In genomic region chr12:43812042-43812441, GRCh38 we compare ENCODE assay signal across 25 cellular contexts. TPM values are rescaled to one million over a fixed set of nuclear protein-coding genes. Genes with fewer than 3 reads are reported as not detected.
DNase-seq lines count a peak whose midpoint lies in the region; ATAC-seq, FAIRE-seq and TF ChIP-seq lines count a peak whose summit lies in the region.
"Had no signal": no experiment of that assay in that cellular context is flagged by ENCODE, and none has a peak within 500 bp of the region (broad histone marks: within the 10 kb centered on the region; RNA-seq: fewer than 3 reads in every experiment).

No MANE protein-coding gene starts in this region.

- TF ChIP-seq POLR2A in HepG2 (IDR thresholded peaks at IDR 0.05; ENCODE audit: insufficient read depth in 1 of 2, low read depth in 2 of 2, low read length in 2 of 2): no peak
- no peak for TF ChIP-seq POLR2A in right lobe of liver (IDR thresholded peaks at IDR 0.05)
- TF ChIP-seq POLR2A in H1 (IDR thresholded peaks at IDR 0.05; ENCODE audit: control extremely low read depth in 1 of 2, low read depth in 2 of 2, low read length in 2 of 2): no peak
- TF ChIP-seq POLR2A in vagina (IDR thresholded peaks at IDR 0.05): no peak
- no peak for TF ChIP-seq POLR2A in uterus (IDR thresholded peaks at IDR 0.05)

- H2BK120ac ChIP-seq in H1 (replicated peaks; ENCODE audit: low read depth, low read length): no peak overlapping the region

- H3K4me2 ChIP-seq in HepG2 (ENCODE audit: low read depth, low read length) (no peak overlapping the region), H1 (ENCODE audit: insufficient read depth in 1 of 2, low read depth in 2 of 2, low read length in 2 of 2) (no peak overlapping the region), hepatocyte (no peak overlapping the region)
- H3K4me2 ChIP-seq: SK-N-SH had no signal

- no peaks in the 10 kb centered on the region for H3K9me2 ChIP-seq in hepatocyte (replicated peaks; ENCODE audit: insufficient read depth)
- H3K9me2 ChIP-seq: SK-N-SH had no signal

- no peak overlapping the region for H3K4ac ChIP-seq in H1 (replicated peaks; ENCODE audit: insufficient read length, low read depth, low read length)

- intact Hi-C loops in HepG2 (cut with micrococcal nuclease; ENCODE audit: unreplicated experiment): no loop called here
- intact Hi-C loops in right lobe of liver (cut with DNase I): no loop called here
- intact Hi-C loops in vagina (cut with DNase I): no loop called here
- intact Hi-C loops in uterus (cut with DNase I; ENCODE audit: low total_unique reads): no loop called here

- TF ChIP-seq EP300 in HepG2 (IDR thresholded peaks at IDR 0.05; ENCODE audit: low read depth in 2 of 2, low read length in 2 of 2) (no peak), HepG2 (CRISPR knock-in tag; IDR thresholded peaks at IDR 0.05; ENCODE audit: borderline replicate concordance) (no peak), H1 (IDR thresholded peaks at IDR 0.05; ENCODE audit: borderline replicate concordance in 1 of 2, low read depth in 2 of 2, low read length in 2 of 2) (no peak)

- H3K79me2 ChIP-seq in HepG2 (ENCODE audit: insufficient read depth, low read length): no peaks in the 10 kb centered on the region
- H3K79me2 ChIP-seq in H1 (ENCODE audit: control insufficient read depth in 1 of 2, insufficient read depth in 2 of 2, low read length in 2 of 2): no peaks in the 10 kb centered on the region
- no peaks in the 10 kb centered on the region for H3K79me2 ChIP-seq in hepatocyte

- no peak overlapping the region for H3K23ac ChIP-seq in H1 (ENCODE audit: insufficient read length)

- in situ Hi-C loops in HepG2 (cut with HindIII; ENCODE audit: extremely low pct_ligation_motif_present, low pct_unique_long_range_greater_than_20kb): no loop called here

- no peak overlapping the region for H4K5ac ChIP-seq in H1 (ENCODE audit: insufficient read length, low read depth, low read length)

- H3K36me3 ChIP-seq in HepG2 (replicated peaks in 1 of 2; ENCODE audit: control insufficient read depth in 1 of 2, insufficient read depth in 2 of 2, low read length in 2 of 2): no peaks in the 10 kb centered on the region
- H3K36me3 ChIP-seq in right lobe of liver: no peaks in the 10 kb centered on the region
- no peaks in the 10 kb centered on the region for H3K36me3 ChIP-seq in H1 (ENCODE audit: control insufficient read depth in 2 of 4, insufficient read depth in 4 of 4, low read length in 3 of 4)
- no peaks in the 10 kb centered on the region for H3K36me3 ChIP-seq in hepatocyte (replicated peaks; ENCODE audit: insufficient read depth, low read depth)
- H3K36me3 ChIP-seq in vagina: no peaks in the 10 kb centered on the region
- H3K36me3 ChIP-seq in uterus: no peaks in the 10 kb centered on the region

- H3K27me3 ChIP-seq in HepG2 (ENCODE audit: control insufficient read depth in 1 of 2, insufficient read depth in 2 of 2, low read length in 2 of 2): no peaks in the 10 kb centered on the region
- H3K27me3 ChIP-seq in right lobe of liver: no peaks in the 10 kb centered on the region
- H3K27me3 ChIP-seq in H1 (replicated peaks in 1 of 4; ENCODE audit: control insufficient read depth in 3 of 4, extremely low read depth in 1 of 4, insufficient read depth in 3 of 4, low read length in 3 of 4): no peaks in the 10 kb centered on the region
- H3K27me3 ChIP-seq in hepatocyte: peaks cover 4% of the 10 kb centered on the region
- H3K27me3 ChIP-seq in vagina: no peaks in the 10 kb centered on the region
- no peaks in the 10 kb centered on the region for H3K27me3 ChIP-seq in uterus

- H4K20me1 ChIP-seq in HepG2 (ENCODE audit: insufficient read depth, low read length) (no peaks in the 10 kb centered on the region), H1 (replicated peaks in 1 of 2; ENCODE audit: control insufficient read depth in 1 of 2, insufficient read depth in 2 of 2, low read length in 2 of 2) (no peaks in the 10 kb centered on the region), hepatocyte (ENCODE audit: insufficient read depth, poor library complexity, severe bottlenecking) (no peaks in the 10 kb centered on the region)

- TF ChIP-seq RAD21 in HepG2 (CRISPR knock-in tag; IDR thresholded peaks at IDR 0.05) (no peak), H1 (IDR thresholded peaks at IDR 0.05 in 1 of 2, conservative IDR thresholded peaks at IDR 0.05 in 1 of 2; ENCODE audit: low read depth in 2 of 2, low read length in 2 of 2) (no peak)

- H3K4me3 ChIP-seq in HepG2 (replicated peaks in 1 of 3; ENCODE audit: insufficient read depth in 1 of 3, low read depth in 2 of 3, low read length in 3 of 3): no peak overlapping the region
- H3K4me3 ChIP-seq in right lobe of liver: no peak overlapping the region
- H3K4me3 ChIP-seq in H1 (ENCODE audit: extremely low read depth in 1 of 4, insufficient read depth in 2 of 4, low read depth in 3 of 4, low read length in 4 of 4): no peak overlapping the region
- no peak overlapping the region for H3K4me3 ChIP-seq in hepatocyte
- no peak overlapping the region for H3K4me3 ChIP-seq in vagina
- no peak overlapping the region for H3K4me3 ChIP-seq in uterus

- no peak overlapping the region for H4K8ac ChIP-seq in H1 (ENCODE audit: extremely low read depth, insufficient read depth, low read length)

- no peak overlapping the region for H3K9ac ChIP-seq in HepG2 (ENCODE audit: insufficient read depth, low read depth, low read length)
- H3K9ac ChIP-seq in H1 (replicated peaks in 1 of 4; ENCODE audit: extremely low read depth in 1 of 4, low read depth in 3 of 4, low read length in 3 of 4): no peak overlapping the region
- H3K9ac ChIP-seq: SK-N-SH had no signal

- H4K91ac ChIP-seq in H1 (replicated peaks; ENCODE audit: insufficient read length, low read length): no peak overlapping the region

- H2AFZ ChIP-seq in HepG2 (ENCODE audit: low read length) (no peak overlapping the region), H1 (ENCODE audit: low read length) (0 out of 2 replicates have a peak overlapping the region, but pooled peaks have one; percentile 1), hepatocyte (no peak overlapping the region)

- 78% methylated on average over 2 of the region's 2 CpGs for WGBS in HepG2 (ENCODE audit: low lambda C conversion rate)
- WGBS in right lobe of liver (ENCODE audit: insufficient coverage, low coverage, low lambda C conversion rate, missing lambda C conversion rate): 76% methylated on average over 2 of the region's 2 CpGs
- 87% methylated on average over 2 of the region's 2 CpGs; no CpG with 5 or more reads in 1 of the 2 experiments for WGBS in H1 (ENCODE audit: extremely low coverage in 1 of 2, insufficient coverage in 1 of 2, insufficient read length in 1 of 2, insufficient replicate concordance in 2 of 2, low coverage in 1 of 2, low lambda C conversion rate in 2 of 2, missing lambda C conversion rate in 1 of 2), 2 experiments
- WGBS in hepatocyte (ENCODE audit: low lambda C conversion rate, missing lambda C conversion rate): 88% methylated on average over 2 of the region's 2 CpGs

- H2BK5ac ChIP-seq in H1 (ENCODE audit: low read depth, low read length): no peak overlapping the region

- no peak overlapping the region for H3K56ac ChIP-seq in H1 (replicated peaks; ENCODE audit: insufficient read length, low read depth, low read length)

- H3K4me1 ChIP-seq in HepG2 (ENCODE audit: insufficient read depth, low read length) (peaks cover 5% of the 10 kb centered on the region; the same call in 1 of the 2 replicates), right lobe of liver (peaks cover 0 to 2% (median 0%) of the 10 kb centered on the region in 4 donors), H1 (replicated peaks in 1 of 4; ENCODE audit: control insufficient read depth in 3 of 4, insufficient read depth in 4 of 4, low read length in 3 of 4) (peaks cover 0 to 5% (median 1%) of the 10 kb centered on the region in 4 experiments; a peak in 1 of 7 replicates), hepatocyte (ENCODE audit: insufficient read depth) (no peaks in the 10 kb centered on the region), vagina (no peaks in the 10 kb centered on the region), uterus (no peaks in the 10 kb centered on the region)

- no peak overlapping the region for H2BK20ac ChIP-seq in H1 (ENCODE audit: low read length)

- H3K18ac ChIP-seq in H1 (ENCODE audit: extremely low read depth, low read length): no peak overlapping the region

- CTCF ChIA-PET in HepG2 (lab: Yijun Ruan, JAX; ENCODE audit: low intra/inter-chr PET ratio, low total read pairs) (no interaction called here), H1 (lab: Charles Lee; ENCODE audit: partially characterized antibody) (no interaction called here)

- TF ChIP-seq CTCF in HepG2 (CRISPR knock-in tag; IDR thresholded peaks at IDR 0.05) (no peak), right lobe of liver (IDR thresholded peaks at IDR 0.05) (no peak), H1 (IDR thresholded peaks at IDR 0.05; ENCODE audit: control extremely low read depth in 1 of 3, insufficient read depth in 1 of 3, low read depth in 1 of 3, low read length in 3 of 3) (no peak), hepatocyte (IDR thresholded peaks at IDR 0.05; ENCODE audit: poor library complexity) (no peak), vagina (IDR thresholded peaks at IDR 0.05) (no peak), uterus (IDR thresholded peaks at IDR 0.05) (no peak)

- DNase-seq in HepG2 (ENCODE audit: low spot score) (no peak), right lobe of liver (no peak), H1 (ENCODE audit: low read depth in 1 of 2, low spot score in 2 of 2) (no peak), hepatocyte (ENCODE audit: low spot score) (no peak), vagina (ENCODE audit: extremely low spot score in 2 of 2) (no peak), uterus (no peak)
- DNase-seq: AML-193; DMS53; GF-D8; GOT3; KG1; NCI-H1092 treated with DMSO at 0.1 percent for 48 hours; NCI-H1436 treated with DMSO at 0.1 percent for 48 hours; NCI-H226; NCI-H510A treated with DMSO at 0.1 percent for 48 hours; NCI-H774; NK-92 treated with Interleukin-12 subunit alpha and Interleukin-12 subunit beta, amount 100 ng/mL, for 24 hours; SIG-M5; SK-N-SH had no signal

- no peak overlapping the region for H2BK12ac ChIP-seq in H1 (ENCODE audit: low read depth, low read length)

- no peak overlapping the region for H2BK15ac ChIP-seq in H1 (ENCODE audit: low read length)

- ATAC-seq in HepG2: no peak
- ATAC-seq in right lobe of liver: no peak
- ATAC-seq in GM19035 (IDR thresholded peaks at IDR 0.05; ENCODE audit: unreplicated experiment): no peak
- no peak for ATAC-seq in GM18873 (IDR thresholded peaks at IDR 0.05; ENCODE audit: low FRiP score, unreplicated experiment)
- ATAC-seq: HCT116 had no signal

- H3K14ac ChIP-seq in H1 (ENCODE audit: insufficient read length): no peak overlapping the region

- POLR2A ChIA-PET in HepG2 (lab: Yijun Ruan, JAX) (no interaction called here), H1 (lab: Charles Lee; ENCODE audit: partially characterized antibody) (no interaction called here)

- H3K27ac ChIP-seq in HepG2 (ENCODE audit: extremely low read length, insufficient read depth, low read length) (no peak overlapping the region), right lobe of liver (no peak overlapping the region), H1 (ENCODE audit: low read depth, low read length) (no peak overlapping the region), hepatocyte (peak overlapping the region; percentile 60), vagina (peak overlapping the region; percentile 8), uterus (no peak overlapping the region)
- H3K27ac ChIP-seq: C4-2B, HL-60, RWPE1 had no signal

- no peak overlapping the region for H2AK5ac ChIP-seq in H1 (ENCODE audit: low read depth, low read length)

- H3K79me1 ChIP-seq in H1 (ENCODE audit: low read depth, low read length): no peaks in the 10 kb centered on the region

- H3K23me2 ChIP-seq in H1 (ENCODE audit: low read depth, low read length): peaks cover 3% of the 10 kb centered on the region; the same call in 1 of the 2 replicates

- H3K9me3 ChIP-seq in HepG2 (ENCODE audit: low read length) (no peaks in the 10 kb centered on the region), right lobe of liver (no peaks in the 10 kb centered on the region), H1 (ENCODE audit: insufficient read depth in 2 of 2, low read depth in 1 of 2, low read length in 1 of 2) (no peaks in the 10 kb centered on the region), hepatocyte (ENCODE audit: low read depth) (no peaks in the 10 kb centered on the region), vagina (no peaks in the 10 kb centered on the region), uterus (no peaks in the 10 kb centered on the region)
- H3K9me3 ChIP-seq: SK-N-SH had no signal

- FAIRE-seq in HepG2 (lab: Jason Lieb, UNC) (no peak), H1 (lab: Jason Lieb, UNC) (no peak)

- no TSS peak for BruUV-seq in HepG2 (replicated peaks; lab: Mats Ljungman, UMichigan)

RNA-seq across cellular contexts. Expression of gene TWF1, which starts 5.9 kb away (rescaled TPM):
- total RNA-seq in HepG2 (2016; rRNA removed; fragmentation: Illumina TruSeq; extraction: Trizol) (85.5 and 148 TPM in 2 replicates), right lobe of liver (10 to 100 TPM; 28.6 to 52.9 (median 43.5) TPM), hepatocyte (144 and 162 TPM in 2 replicates), vagina (71.0 TPM), uterus (100 to 1,000 TPM in 1 of 4 donors, 10 to 100 TPM in 3; 21.8 to 113 (median 71.4) TPM)
- total RNA-seq in HepG2 (2016; cell fraction: cytosol; rRNA removed; fragmentation: Illumina TruSeq; extraction: Trizol; ENCODE audit: low read depth): 12.4 and 17.1 TPM in 2 replicates
- total RNA-seq in HepG2 (2016; cell fraction: insoluble cytoplasmic fraction; rRNA removed; fragmentation: Illumina TruSeq; extraction: Trizol): 90.5 and 142 TPM in 2 replicates
- 63.7 and 70.0 TPM in 2 replicates for total RNA-seq in HepG2 (2016; cell fraction: membrane; rRNA removed; fragmentation: Illumina TruSeq; extraction: Trizol)
- 44.9 and 45.5 TPM in 2 replicates for total RNA-seq in HepG2 (2016; cell fraction: nucleus; rRNA removed; fragmentation: Illumina TruSeq; extraction: Trizol)
- polyA plus RNA-seq in HepG2 (2011; rRNA removed) (22.3 and 32.3 TPM in 2 replicates), H1 (2011; rRNA removed) (5.3 and 7.6 TPM in 2 replicates), hepatocyte (55.3 and 66.0 TPM in 2 replicates)
- polyA plus RNA-seq in HepG2 (2011; cell fraction: cytosol; rRNA removed): 12.5 and 19.3 TPM in 2 replicates
- polyA plus RNA-seq in HepG2 (2011; cell fraction: nucleus; rRNA removed): 11.0 and 12.8 TPM in 2 replicates
- polyA plus RNA-seq in HepG2 (2012): 35.5 and 36.4 TPM in 2 replicates
- 13.7 and 14.1 TPM in 2 replicates for polyA plus RNA-seq in HepG2 (2016; cell fraction: cytosol; fragmentation: Illumina TruSeq; extraction: Trizol; ENCODE audit: low read depth)
- polyA plus RNA-seq in HepG2 (2016; cell fraction: insoluble cytoplasmic fraction; fragmentation: Illumina TruSeq; extraction: Trizol; ENCODE audit: low read depth): 99.5 and 109 TPM in 2 replicates
- polyA plus RNA-seq in HepG2 (2016; cell fraction: membrane; fragmentation: Illumina TruSeq; extraction: Trizol; ENCODE audit: low read depth): 41.8 and 46.1 TPM in 2 replicates
- polyA plus RNA-seq in HepG2 (2016; cell fraction: nucleus; fragmentation: Illumina TruSeq; extraction: Trizol; ENCODE audit: insufficient read depth, low read depth): 41.4 and 45.6 TPM in 2 replicates
- 9.6 and 27.1 TPM in 2 replicates for polyA minus RNA-seq in HepG2 (2011; rRNA and poly(A)+ RNA removed; ENCODE audit: low replicate concordance)
- polyA minus RNA-seq in HepG2 (2011; cell fraction: cytosol; rRNA and poly(A)+ RNA removed): 42.4 and 45.7 TPM in 2 replicates
- polyA minus RNA-seq in HepG2 (2011; cell fraction: nucleus; rRNA and poly(A)+ RNA removed): 39.9 and 42.1 TPM in 2 replicates
- 24.6 and 27.9 TPM in 2 replicates for total RNA-seq in H1 (2021; fragmentation: NEBNext Ultra II Directional; extraction: Animal tissue kit (Norgen Biotek cat#: 25700))
- 9.9 TPM for polyA plus RNA-seq in H1 (2011; cell fraction: cytosol; rRNA removed)
- 4.5 TPM for polyA plus RNA-seq in H1 (2011; cell fraction: nucleus; rRNA removed)
- polyA plus RNA-seq in H1 (2012, experiment 1 of 2): 7.4 to 16.2 TPM (median 8.9 TPM) in 4 replicates
- polyA plus RNA-seq in H1 (2012, experiment 2 of 2): 1.5 TPM
- polyA plus RNA-seq in H1 (2013, experiment 1 of 2): 18.2 TPM
- 19.0 TPM for polyA plus RNA-seq in H1 (2013, experiment 2 of 2)
- polyA minus RNA-seq in H1 (2011; rRNA and poly(A)+ RNA removed): 7.4 and 17.5 TPM in 2 replicates
- 14.7 TPM for polyA minus RNA-seq in H1 (2011; cell fraction: cytosol; rRNA and poly(A)+ RNA removed)
- 26.1 TPM for polyA minus RNA-seq in H1 (2011; cell fraction: nucleus; rRNA and poly(A)+ RNA removed)

RNA-seq across cellular contexts. Expression of gene TMEM117, which starts 23.8 kb away (rescaled TPM):
- total RNA-seq in HepG2 (2016; rRNA removed; fragmentation: Illumina TruSeq; extraction: Trizol) (6.5 and 8.5 TPM in 2 replicates), right lobe of liver (10 to 100 TPM in 1 of 6 experiments, 1 to 10 TPM in 5; 2.4 to 15.3 (median 3.1) TPM), hepatocyte (45.4 and 47.1 TPM in 2 replicates), vagina (22.1 TPM), uterus (10 to 100 TPM in 1 of 4 donors, 1 to 10 TPM in 3; 1.0 to 34.4 (median 6.1) TPM)
- 1.9 and 2.8 TPM in 2 replicates for total RNA-seq in HepG2 (2016; cell fraction: cytosol; rRNA removed; fragmentation: Illumina TruSeq; extraction: Trizol; ENCODE audit: low read depth)
- 6.7 and 8.8 TPM in 2 replicates for total RNA-seq in HepG2 (2016; cell fraction: insoluble cytoplasmic fraction; rRNA removed; fragmentation: Illumina TruSeq; extraction: Trizol)
- total RNA-seq in HepG2 (2016; cell fraction: membrane; rRNA removed; fragmentation: Illumina TruSeq; extraction: Trizol): 7.0 and 7.1 TPM in 2 replicates
- total RNA-seq in HepG2 (2016; cell fraction: nucleus; rRNA removed; fragmentation: Illumina TruSeq; extraction: Trizol): 14.7 and 19.2 TPM in 2 replicates
- polyA plus RNA-seq in HepG2 (2011; rRNA removed) (2.8 and 3.6 TPM in 2 replicates), H1 (2011; rRNA removed) (0.31 and 0.80 TPM in 2 replicates), hepatocyte (12.4 and 15.6 TPM in 2 replicates)
- 1.8 and 3.4 TPM in 2 replicates for polyA plus RNA-seq in HepG2 (2011; cell fraction: cytosol; rRNA removed)
- polyA plus RNA-seq in HepG2 (2011; cell fraction: nucleus; rRNA removed): 1.5 and 1.7 TPM in 2 replicates
- polyA plus RNA-seq in HepG2 (2012): 3.4 and 3.7 TPM in 2 replicates
- 1.5 and 2.8 TPM in 2 replicates for polyA plus RNA-seq in HepG2 (2016; cell fraction: cytosol; fragmentation: Illumina TruSeq; extraction: Trizol; ENCODE audit: low read depth)
- 5.9 and 7.3 TPM in 2 replicates for polyA plus RNA-seq in HepG2 (2016; cell fraction: insoluble cytoplasmic fraction; fragmentation: Illumina TruSeq; extraction: Trizol; ENCODE audit: low read depth)
- 4.7 and 5.1 TPM in 2 replicates for polyA plus RNA-seq in HepG2 (2016; cell fraction: membrane; fragmentation: Illumina TruSeq; extraction: Trizol; ENCODE audit: low read depth)
- 6.2 and 6.8 TPM in 2 replicates for polyA plus RNA-seq in HepG2 (2016; cell fraction: nucleus; fragmentation: Illumina TruSeq; extraction: Trizol; ENCODE audit: insufficient read depth, low read depth)
- polyA minus RNA-seq in HepG2 (2011; rRNA and poly(A)+ RNA removed; ENCODE audit: low replicate concordance): 2.4 and 2.6 TPM in 2 replicates
- polyA minus RNA-seq in HepG2 (2011; cell fraction: cytosol; rRNA and poly(A)+ RNA removed): 2.4 and 4.6 TPM in 2 replicates
- polyA minus RNA-seq in HepG2 (2011; cell fraction: nucleus; rRNA and poly(A)+ RNA removed): 14.3 and 16.4 TPM in 2 replicates
- total RNA-seq in H1 (2021; fragmentation: NEBNext Ultra II Directional; extraction: Animal tissue kit (Norgen Biotek cat#: 25700)): 1.4 TPM in 2 replicates
- 0.62 TPM for polyA plus RNA-seq in H1 (2011; cell fraction: cytosol; rRNA removed)
- 0.24 TPM for polyA plus RNA-seq in H1 (2011; cell fraction: nucleus; rRNA removed)
- 0.61 to 0.91 TPM (median 0.77 TPM) in 4 replicates for polyA plus RNA-seq in H1 (2012, experiment 1 of 2)
- 0.08 TPM for polyA plus RNA-seq in H1 (2012, experiment 2 of 2)
- 1.1 TPM for polyA plus RNA-seq in H1 (2013, experiment 1 of 2)
- 1.3 TPM for polyA plus RNA-seq in H1 (2013, experiment 2 of 2)
- polyA minus RNA-seq in H1 (2011; rRNA and poly(A)+ RNA removed): 0.39 and 0.57 TPM in 2 replicates
- polyA minus RNA-seq in H1 (2011; cell fraction: cytosol; rRNA and poly(A)+ RNA removed): not detected
- 2.7 TPM for polyA minus RNA-seq in H1 (2011; cell fraction: nucleus; rRNA and poly(A)+ RNA removed)

RNA-seq across cellular contexts. Expression of gene IRAK4, which starts 53.3 kb away (rescaled TPM):
- 7.1 and 8.4 TPM in 2 replicates for total RNA-seq in HepG2 (2016; rRNA removed; fragmentation: Illumina TruSeq; extraction: Trizol)
- 2.5 and 3.7 TPM in 2 replicates for total RNA-seq in HepG2 (2016; cell fraction: cytosol; rRNA removed; fragmentation: Illumina TruSeq; extraction: Trizol; ENCODE audit: low read depth)
- 6.7 and 8.5 TPM in 2 replicates for total RNA-seq in HepG2 (2016; cell fraction: insoluble cytoplasmic fraction; rRNA removed; fragmentation: Illumina TruSeq; extraction: Trizol)
- total RNA-seq in HepG2 (2016; cell fraction: membrane; rRNA removed; fragmentation: Illumina TruSeq; extraction: Trizol): 6.9 and 7.2 TPM in 2 replicates
- 8.9 and 9.7 TPM in 2 replicates for total RNA-seq in HepG2 (2016; cell fraction: nucleus; rRNA removed; fragmentation: Illumina TruSeq; extraction: Trizol)
- 5.6 and 6.6 TPM in 2 replicates for polyA plus RNA-seq in HepG2 (2011; rRNA removed)
- polyA plus RNA-seq in HepG2 (2011; cell fraction: cytosol; rRNA removed): 1.2 and 2.2 TPM in 2 replicates
- polyA plus RNA-seq in HepG2 (2011; cell fraction: nucleus; rRNA removed): 5.7 and 6.2 TPM in 2 replicates
- polyA plus RNA-seq in HepG2 (2012): 3.4 and 3.9 TPM in 2 replicates
- polyA plus RNA-seq in HepG2 (2016; cell fraction: cytosol; fragmentation: Illumina TruSeq; extraction: Trizol; ENCODE audit: low read depth): 1.3 and 1.7 TPM in 2 replicates
- polyA plus RNA-seq in HepG2 (2016; cell fraction: insoluble cytoplasmic fraction; fragmentation: Illumina TruSeq; extraction: Trizol; ENCODE audit: low read depth): 5.2 and 6.3 TPM in 2 replicates
- polyA plus RNA-seq in HepG2 (2016; cell fraction: membrane; fragmentation: Illumina TruSeq; extraction: Trizol; ENCODE audit: low read depth): 3.8 TPM in 2 replicates
- 11.0 and 13.1 TPM in 2 replicates for polyA plus RNA-seq in HepG2 (2016; cell fraction: nucleus; fragmentation: Illumina TruSeq; extraction: Trizol; ENCODE audit: insufficient read depth, low read depth)
- polyA minus RNA-seq in HepG2 (2011; rRNA and poly(A)+ RNA removed; ENCODE audit: low replicate concordance): 2.1 and 3.3 TPM in 2 replicates
- polyA minus RNA-seq in HepG2 (2011; cell fraction: cytosol; rRNA and poly(A)+ RNA removed): 2.8 and 4.5 TPM in 2 replicates
- 8.1 and 10.9 TPM in 2 replicates for polyA minus RNA-seq in HepG2 (2011; cell fraction: nucleus; rRNA and poly(A)+ RNA removed)
- 10 to 100 TPM in 2 of 6 experiments, 1 to 10 TPM in 4; 6.5 to 16.0 (median 9.3) TPM for total RNA-seq in right lobe of liver
- total RNA-seq in H1 (2021; fragmentation: NEBNext Ultra II Directional; extraction: Animal tissue kit (Norgen Biotek cat#: 25700)): 5.8 and 7.7 TPM in 2 replicates
- polyA plus RNA-seq in H1 (2011; rRNA removed): 2.2 and 2.3 TPM in 2 replicates
- 3.8 TPM for polyA plus RNA-seq in H1 (2011; cell fraction: cytosol; rRNA removed)
- polyA plus RNA-seq in H1 (2011; cell fraction: nucleus; rRNA removed): 4.3 TPM
- polyA plus RNA-seq in H1 (2012, experiment 1 of 2): 2.5 to 4.4 TPM (median 3.8 TPM) in 4 replicates
- 0.51 TPM for polyA plus RNA-seq in H1 (2012, experiment 2 of 2)
- polyA plus RNA-seq in H1 (2013, experiment 1 of 2): 3.3 TPM
- polyA plus RNA-seq in H1 (2013, experiment 2 of 2): 3.4 TPM
- 6.7 and 10.1 TPM in 2 replicates for polyA minus RNA-seq in H1 (2011; rRNA and poly(A)+ RNA removed)
- polyA minus RNA-seq in H1 (2011; cell fraction: cytosol; rRNA and poly(A)+ RNA removed): 2.2 TPM
- 12.0 TPM for polyA minus RNA-seq in H1 (2011; cell fraction: nucleus; rRNA and poly(A)+ RNA removed)
- total RNA-seq in hepatocyte: 15.9 and 21.9 TPM in 2 replicates
- 5.1 and 9.0 TPM in 2 replicates for polyA plus RNA-seq in hepatocyte
- total RNA-seq in vagina: 16.9 TPM
- 10 to 100 TPM in 3 of 4 donors, 1 to 10 TPM in 1; 6.1 to 30.6 (median 26.4) TPM for total RNA-seq in uterus

RNA-seq across cellular contexts. Expression of gene PUS7L, which starts 53.5 kb away (rescaled TPM):
- total RNA-seq in HepG2 (2016; rRNA removed; fragmentation: Illumina TruSeq; extraction: Trizol): 37.6 and 92.7 TPM in 2 replicates
- total RNA-seq in HepG2 (2016; cell fraction: cytosol; rRNA removed; fragmentation: Illumina TruSeq; extraction: Trizol; ENCODE audit: low read depth): 2.4 and 3.7 TPM in 2 replicates
- 36.1 and 88.7 TPM in 2 replicates for total RNA-seq in HepG2 (2016; cell fraction: insoluble cytoplasmic fraction; rRNA removed; fragmentation: Illumina TruSeq; extraction: Trizol)
- total RNA-seq in HepG2 (2016; cell fraction: membrane; rRNA removed; fragmentation: Illumina TruSeq; extraction: Trizol): 7.3 and 12.5 TPM in 2 replicates
- total RNA-seq in HepG2 (2016; cell fraction: nucleus; rRNA removed; fragmentation: Illumina TruSeq; extraction: Trizol): 42.5 and 43.7 TPM in 2 replicates
- polyA plus RNA-seq in HepG2 (2011; rRNA removed): 5.9 and 6.5 TPM in 2 replicates
- 1.8 and 3.3 TPM in 2 replicates for polyA plus RNA-seq in HepG2 (2011; cell fraction: cytosol; rRNA removed)
- polyA plus RNA-seq in HepG2 (2011; cell fraction: nucleus; rRNA removed): 4.8 and 5.9 TPM in 2 replicates
- 4.2 and 7.6 TPM in 2 replicates for polyA plus RNA-seq in HepG2 (2012)
- polyA plus RNA-seq in HepG2 (2016; cell fraction: cytosol; fragmentation: Illumina TruSeq; extraction: Trizol; ENCODE audit: low read depth): 0.45 and 0.97 TPM in 2 replicates
- polyA plus RNA-seq in HepG2 (2016; cell fraction: insoluble cytoplasmic fraction; fragmentation: Illumina TruSeq; extraction: Trizol; ENCODE audit: low read depth): 16.9 and 17.6 TPM in 2 replicates
- 1.9 and 2.3 TPM in 2 replicates for polyA plus RNA-seq in HepG2 (2016; cell fraction: membrane; fragmentation: Illumina TruSeq; extraction: Trizol; ENCODE audit: low read depth)
- polyA plus RNA-seq in HepG2 (2016; cell fraction: nucleus; fragmentation: Illumina TruSeq; extraction: Trizol; ENCODE audit: insufficient read depth, low read depth): 13.4 and 13.5 TPM in 2 replicates
- polyA minus RNA-seq in HepG2 (2011; rRNA and poly(A)+ RNA removed; ENCODE audit: low replicate concordance): 11.6 and 18.1 TPM in 2 replicates
- polyA minus RNA-seq in HepG2 (2011; cell fraction: cytosol; rRNA and poly(A)+ RNA removed): 9.5 and 12.3 TPM in 2 replicates
- 34.6 and 35.0 TPM in 2 replicates for polyA minus RNA-seq in HepG2 (2011; cell fraction: nucleus; rRNA and poly(A)+ RNA removed)
- 1 to 10 TPM; 3.9 to 9.1 (median 5.0) TPM for total RNA-seq in right lobe of liver
- total RNA-seq in H1 (2021; fragmentation: NEBNext Ultra II Directional; extraction: Animal tissue kit (Norgen Biotek cat#: 25700)): 23.2 and 26.8 TPM in 2 replicates
- polyA plus RNA-seq in H1 (2011; rRNA removed): 2.5 and 3.6 TPM in 2 replicates
- 4.9 TPM for polyA plus RNA-seq in H1 (2011; cell fraction: cytosol; rRNA removed)
- 3.8 TPM for polyA plus RNA-seq in H1 (2011; cell fraction: nucleus; rRNA removed)
- 4.1 to 11.9 TPM (median 5.6 TPM) in 4 replicates for polyA plus RNA-seq in H1 (2012, experiment 1 of 2)
- 0.24 TPM for polyA plus RNA-seq in H1 (2012, experiment 2 of 2)
- polyA plus RNA-seq in H1 (2013, experiment 1 of 2): 24.0 TPM
- polyA plus RNA-seq in H1 (2013, experiment 2 of 2): 21.2 TPM
- polyA minus RNA-seq in H1 (2011; rRNA and poly(A)+ RNA removed): 23.5 and 38.6 TPM in 2 replicates
- 9.2 TPM for polyA minus RNA-seq in H1 (2011; cell fraction: cytosol; rRNA and poly(A)+ RNA removed)
- 25.2 TPM for polyA minus RNA-seq in H1 (2011; cell fraction: nucleus; rRNA and poly(A)+ RNA removed)
- total RNA-seq in hepatocyte: 17.7 and 26.8 TPM in 2 replicates
- polyA plus RNA-seq in hepatocyte: 12.7 and 15.0 TPM in 2 replicates
- 13.0 TPM for total RNA-seq in vagina
- 10 to 100 TPM; 10.6 to 39.6 (median 19.1) TPM for total RNA-seq in uterus

Comparison
In these comparisons a context has a peak if more than half of its experiments do, and no peak if none do; other contexts are left out.
1. H3K27ac ChIP-seq: peak in hepatocyte (single experiment) and vagina (single experiment); none in HepG2 (single experiment), right lobe of liver (0 of 3), H1 (single experiment) and uterus (0 of 2).